ENCODE assay signal across 18 cellular contexts in genomic region chr3:122945230-122945629, GRCh38.
"Had no signal": no experiment of that assay in that cellular context is flagged by ENCODE, and none has a peak within 500 bp of the region (broad histone marks: within the 10 kb centered on the region; RNA-seq: fewer than 3 reads in every experiment).

No MANE protein-coding gene starts in this region.

- DNase-seq: Karpas-422; KG1; NCI-H1048; NCI-H1105; NCI-H187 treated with DMSO at 0.1 percent for 48 hours; NCI-H2029 treated with DMSO at 0.1 percent for 48 hours; NCI-H345; NCI-H446 treated with DMSO at 0.1 percent for 48 hours; NCI-H510A treated with DMSO at 0.1 percent for 48 hours; NCI-H526; NK-92 treated with Interleukin-12 subunit alpha and Interleukin-12 subunit beta, amount 100 ng/mL, for 24 hours; OCI-M1; PC-9; Peyer's patch; SHP77 treated with DMSO at 0.1 percent for 48 hours; SJCRH30 had no signal

- H3K9me3 ChIP-seq: Peyer's patch, SJCRH30 had no signal

- H3K4me2 ChIP-seq: PC-9 had no signal

- H3K4me1 ChIP-seq: SJCRH30 had no signal

- H3K4me3 ChIP-seq: MG63, PC-9, Peyer's patch, SJCRH30 had no signal

- H2AFZ ChIP-seq: PC-9 had no signal

- H3K27ac ChIP-seq: HL-60, PC-9, Peyer's patch, SJCRH30 had no signal

- H3K36me3 ChIP-seq: MG63, Peyer's patch, SJCRH30 had no signal

- H3K27me3 ChIP-seq: MG63, Peyer's patch had no signal
